In the genomic region with DNA sequence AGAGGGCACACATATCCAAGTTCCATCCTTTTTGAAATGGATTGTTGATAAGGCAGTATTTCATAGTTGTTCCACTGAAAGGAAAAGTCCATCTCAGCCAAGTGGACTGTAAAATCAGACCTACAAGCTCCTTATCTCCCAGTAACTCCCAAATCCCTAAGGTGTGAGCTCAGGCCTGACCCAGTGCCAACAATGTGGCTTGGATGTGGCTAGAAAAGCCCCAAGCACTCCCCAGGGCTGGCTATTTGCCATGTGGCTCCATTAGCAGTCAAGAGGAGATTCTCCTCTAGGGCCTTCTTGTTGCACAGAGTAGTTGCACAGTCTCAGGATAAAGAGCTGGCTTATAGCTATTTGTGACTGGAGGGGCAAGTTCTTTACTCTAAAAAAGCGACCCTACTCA, we compare ENCODE assay signal across 21 cellular contexts. TPM values are rescaled to one million over a fixed set of nuclear protein-coding genes. Genes with fewer than 3 reads are reported as not detected.
DNase-seq lines count a peak whose midpoint lies in the region; ATAC-seq and TF ChIP-seq lines count a peak whose summit lies in the region.
"Had no signal": no experiment of that assay in that cellular context is flagged by ENCODE, and none has a peak within 500 bp of the region (broad histone marks: within the 10 kb centered on the region; RNA-seq: fewer than 3 reads in every experiment).

No MANE protein-coding gene starts in this region.

- H3K9me3 ChIP-seq in BE2C = no peaks in the 10 kb centered on the region
- H3K9me3 ChIP-seq in SJCRH30 (replicated peaks) = no peaks in the 10 kb centered on the region
- peaks cover 0 to 3% (median 0%) of the 10 kb centered on the region in 12 donors for H3K9me3 ChIP-seq in heart left ventricle
- no peaks in the 10 kb centered on the region for H3K9me3 ChIP-seq in lower lobe of right lung
- H3K9me3 ChIP-seq: BLaER1 treated with 17β-estradiol and CSF1 and Interleukin-3, amounts not matched to agents 10 nM and 100 nM; HAP-1 had no signal

- H3K4me3 ChIP-seq in BE2C (ENCODE audit: low read depth, low read length) = no peak overlapping the region
- no peak overlapping the region for H3K4me3 ChIP-seq in SJCRH30
- H3K4me3 ChIP-seq in heart left ventricle = no peak overlapping the region
- H3K4me3 ChIP-seq in lower lobe of right lung = no peak overlapping the region
- H3K4me3 ChIP-seq: BLaER1 treated with 17β-estradiol and CSF1 and Interleukin-3, amounts not matched to agents 10 nM and 100 nM; HAP-1 had no signal

- H3K4me1 ChIP-seq in BE2C (peaks cover 3% of the 10 kb centered on the region; the same call in 1 of the 2 replicates), SJCRH30 (no peaks in the 10 kb centered on the region), heart left ventricle (no peaks in the 10 kb centered on the region), lower lobe of right lung (no peaks in the 10 kb centered on the region)
- H3K4me1 ChIP-seq: BLaER1 treated with 17β-estradiol and CSF1 and Interleukin-3, amounts not matched to agents 10 nM and 100 nM; HAP-1 had no signal

- ATAC-seq in heart left ventricle (no peak), lower lobe of right lung (peak in 1 of 2 donors; percentile 24), HG02840 (IDR thresholded peaks at IDR 0.05; ENCODE audit: low FRiP score, unreplicated experiment) (no peak)
- ATAC-seq: PC-3 had no signal

- WGBS in heart left ventricle, 4 donors = 50 to 79% (median 73%) methylated on average over 1 of the region's 1 CpG

- DNase-seq in BE2C (peak; percentile 65), SJCRH30 (peak; percentile 3 to 4), heart left ventricle (peak in 3 of 5 donors; percentile 21 to 35 (median 28)), lower lobe of right lung (peak; percentile 48), HuH-7 (ENCODE audit: low spot score) (no peak), HPDE6-E6E7 (ENCODE audit: extremely low spot score) (no peak)
- DNase-seq: DMS 273 treated with DMSO at 0.1 percent for 48 hours, MV-4-11, NCI-H1417 treated with DMSO at 0.1 percent for 48 hours, NCI-H1930, NCI-H2171 treated with DMSO at 0.1 percent for 48 hours, NCI-H748 treated with DMSO at 0.1 percent for 48 hours, PC-3 had no signal

- intact Hi-C loops in heart left ventricle (cut with DNase I) (no loop called here), lower lobe of right lung (cut with DNase I) (no loop called here)

- TF ChIP-seq POLR2A in heart left ventricle (IDR thresholded peaks at IDR 0.05) = no peak

- H3K27ac ChIP-seq in SJCRH30 = no peak overlapping the region
- no peak overlapping the region for H3K27ac ChIP-seq in heart left ventricle
- H3K27ac ChIP-seq in lower lobe of right lung = no peak overlapping the region
- H3K27ac ChIP-seq: BLaER1 treated with 17β-estradiol and CSF1 and Interleukin-3, amounts not matched to agents 10 nM and 100 nM; RWPE1 had no signal

- no peaks in the 10 kb centered on the region for H3K27me3 ChIP-seq in BE2C
- no peaks in the 10 kb centered on the region for H3K27me3 ChIP-seq in SJCRH30
- peaks cover 0 to 22% (median 0%) of the 10 kb centered on the region in 9 donors for H3K27me3 ChIP-seq in heart left ventricle
- H3K27me3 ChIP-seq in lower lobe of right lung (ENCODE audit: low read depth) = no peaks in the 10 kb centered on the region

- TF ChIP-seq CTCF in BE2C (IDR thresholded peaks at IDR 0.05; ENCODE audit: low read depth, low read length) (no peak), heart left ventricle (IDR thresholded peaks at IDR 0.05) (no peak), lower lobe of right lung (IDR thresholded peaks at IDR 0.05) (no peak)

- H3K36me3 ChIP-seq in BE2C (no peaks in the 10 kb centered on the region), SJCRH30 (no peaks in the 10 kb centered on the region), heart left ventricle (no peaks in the 10 kb centered on the region), lower lobe of right lung (no peaks in the 10 kb centered on the region)
- H3K36me3 ChIP-seq: BLaER1 treated with 17β-estradiol and CSF1 and Interleukin-3, amounts not matched to agents 10 nM and 100 nM; HAP-1 had no signal

RNA-seq across cellular contexts. Expression of a gene that starts 25.0 kb away (rescaled TPM):
- 1.0 TPM for polyA plus RNA-seq in BE2C (2012; ENCODE audit: insufficient read depth, insufficient read length, low read depth)
- total RNA-seq in SJCRH30 (2014; rRNA removed; shearing (Covaris generic)) = not detected in 2 replicates
- total RNA-seq in heart left ventricle = not detected
- polyA plus RNA-seq in heart left ventricle = not detected
- 0.21 TPM for total RNA-seq in lower lobe of right lung
- total RNA-seq: HT1080, LHCN-M2, NCI-H460, PC-3, SK-MEL-5 had no signal

Comparison
In these comparisons a context has a peak if more than half of its experiments do, and no peak if none do; other contexts are left out.
1. DNase-seq: peak in BE2C (single experiment), SJCRH30 (2 of 2), heart left ventricle (3 of 5) and lower lobe of right lung (single experiment); none in HuH-7 (single experiment) and HPDE6-E6E7 (single experiment).